Comparison of ENCODE assay signal across 13 cellular contexts in the genomic region with DNA sequence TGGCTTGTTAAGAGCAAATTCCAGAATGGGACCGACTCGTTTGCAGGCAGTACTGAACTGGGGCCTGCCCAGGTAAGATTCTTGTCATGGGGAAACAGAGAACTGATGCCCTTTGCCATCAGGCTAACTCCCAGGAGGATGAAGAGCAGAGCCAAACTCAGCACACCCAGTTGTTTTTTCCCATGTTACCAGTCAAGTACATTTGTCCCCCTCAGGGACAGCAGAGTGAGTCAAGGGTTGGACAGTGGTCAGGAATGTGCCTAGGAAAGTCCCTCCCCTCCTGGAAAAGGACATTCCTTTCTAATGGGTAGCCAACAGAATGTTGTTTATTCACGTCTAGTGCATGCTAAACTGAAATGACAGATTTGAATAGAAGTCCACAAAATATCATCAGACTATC. TPM values are rescaled to one million over a fixed set of nuclear protein-coding genes. Genes with fewer than 3 reads are reported as not detected.
A peak's percentile ranks its signal among the peaks of the same experiment; 100 is the strongest.
DNase-seq lines count a peak whose midpoint lies in the region; ATAC-seq and TF ChIP-seq lines count a peak whose summit lies in the region.
"Had no signal": no experiment of that assay in that cellular context is flagged by ENCODE, and none has a peak within 500 bp of the region (broad histone marks: within the 10 kb centered on the region; RNA-seq: fewer than 3 reads in every experiment).

No MANE protein-coding gene starts in this region.

- no peak overlapping the region for H2BK120ac ChIP-seq in mesenchymal stem cell (ENCODE audit: low read depth, low read length)

- H3K23ac ChIP-seq in mesenchymal stem cell (ENCODE audit: low read length in 2 of 2) = no peak overlapping the region

- POLR2A ChIA-PET in A673 (lab: Charles Lee; ENCODE audit: low non-redundant PET) = no interaction called here

- H3K4me2 ChIP-seq in mesenchymal stem cell (ENCODE audit: low read length, poor library complexity, severe bottlenecking) = no peak overlapping the region

- intact Hi-C loops in A673 (cut with micrococcal nuclease; ENCODE audit: unreplicated experiment) = loop anchor here (5.0 to 10.0 kb wide), 2 partner anchors 313 to 686 kb away; no protein-coding TSS in a partner anchor

- H2BK5ac ChIP-seq in mesenchymal stem cell (ENCODE audit: low read depth, low read length, poor library complexity, severe bottlenecking) = no peak overlapping the region

- no peak for ATAC-seq in GM18867 (IDR thresholded peaks at IDR 0.05; ENCODE audit: unreplicated experiment)
- no peak for ATAC-seq in GM18511 (IDR thresholded peaks at IDR 0.05; ENCODE audit: unreplicated experiment)
- ATAC-seq in GM19463 (IDR thresholded peaks at IDR 0.05; ENCODE audit: unreplicated experiment) = no peak

- peak; percentile 34 for DNase-seq in DMS53 (lab: John Stamatoyannopoulos, UW)
- no peak for DNase-seq in DMS53 treated with DMSO at 0.1 percent for 48 hours (lab: John Stamatoyannopoulos, UW; ENCODE audit: unreplicated experiment)
- DNase-seq in fibroblast of mammary gland (ENCODE audit: low read depth) = peak; percentile 68
- peak; percentile 72 for DNase-seq in mesenchymal stem cell
- DNase-seq in A673 (ENCODE audit: low spot score) = no peak
- DNase-seq: activated CD8-positive, alpha-beta memory T cell treated with anti-CD3 and anti-CD28 coated beads, Interleukin-2, amount 50 U/mL, for 4 hours; Kasumi-1; occipital lobe had no signal

- no peaks in the 10 kb centered on the region for H3K79me1 ChIP-seq in mesenchymal stem cell (replicated peaks; ENCODE audit: low read length, poor library complexity, severe bottlenecking)

- H2AFZ ChIP-seq in mesenchymal stem cell (ENCODE audit: low read depth, low read length) = no peak overlapping the region

- no peak overlapping the region for H3K9ac ChIP-seq in mesenchymal stem cell (ENCODE audit: low read length)

- H4K91ac ChIP-seq in mesenchymal stem cell (ENCODE audit: low read length) = no peak overlapping the region

- H3K4me1 ChIP-seq in mesenchymal stem cell (ENCODE audit: control insufficient read depth, insufficient read depth, low read depth, low read length) (peaks cover 2% of the 10 kb centered on the region), A673 (ENCODE audit: insufficient read depth, low read length, poor library complexity, severe bottlenecking) (no peaks in the 10 kb centered on the region)
- H3K4me1 ChIP-seq: HAP-1 had no signal

- H3K9me3 ChIP-seq in mesenchymal stem cell (ENCODE audit: control insufficient read depth, low read length) (no peaks in the 10 kb centered on the region), A673 (ENCODE audit: low read depth, low read length, poor library complexity, severe bottlenecking) (no peaks in the 10 kb centered on the region)
- H3K9me3 ChIP-seq: HAP-1 had no signal

- peak overlapping the region in 1 of 2 experiments; percentile 12 for H2BK12ac ChIP-seq in mesenchymal stem cell (ENCODE audit: low read length in 2 of 2)

- H3K36me3 ChIP-seq in mesenchymal stem cell (ENCODE audit: control insufficient read depth in 1 of 2, insufficient read depth in 2 of 2, low read depth in 1 of 2, low read length in 2 of 2) (no peaks in the 10 kb centered on the region), A673 (ENCODE audit: insufficient read depth, low read length, poor library complexity, severe bottlenecking) (no peaks in the 10 kb centered on the region)
- H3K36me3 ChIP-seq: HAP-1 had no signal

- no peak overlapping the region for H4K8ac ChIP-seq in mesenchymal stem cell (ENCODE audit: low read length)

- H3K27ac ChIP-seq in mesenchymal stem cell (ENCODE audit: low read length, poor library complexity, severe bottlenecking) (no peak overlapping the region), A673 (ENCODE audit: low read depth, low read length, poor library complexity, severe bottlenecking) (no peak overlapping the region)

- 48% methylated on average over 2 of the region's 3 CpGs for WGBS in mesenchymal stem cell

- TF ChIP-seq CTCF in fibroblast of mammary gland (conservative IDR thresholded peaks at IDR 0.05; ENCODE audit: control insufficient read depth, insufficient read depth, low read depth, low read length) = no peak
- TF ChIP-seq CTCF in A673 (conservative IDR thresholded peaks at IDR 0.05; ENCODE audit: low read depth, low read length) = no peak

- no peak overlapping the region for H2BK15ac ChIP-seq in mesenchymal stem cell (ENCODE audit: low read depth, poor library complexity, severe bottlenecking)

- no TSS peak for BruUV-seq in A673 (replicated peaks; lab: Mats Ljungman, UMichigan)

- no peak overlapping the region for H3K14ac ChIP-seq in mesenchymal stem cell (ENCODE audit: low read length in 2 of 2)

- no peak overlapping the region for H3K4me3 ChIP-seq in fibroblast of mammary gland (ENCODE audit: control insufficient read depth, low read depth, low read length)
- no peak overlapping the region for H3K4me3 ChIP-seq in mesenchymal stem cell (ENCODE audit: insufficient read depth in 1 of 2, low read depth in 1 of 2, low read length in 2 of 2)
- no peak overlapping the region for H3K4me3 ChIP-seq in A673 (ENCODE audit: low read depth, low read length, poor library complexity, severe bottlenecking)
- H3K4me3 ChIP-seq: HAP-1 had no signal

- H3K4ac ChIP-seq in mesenchymal stem cell (ENCODE audit: low read depth in 1 of 2, low read length in 2 of 2) = no peak overlapping the region

- CTCF ChIA-PET in A673 (lab: Charles Lee) = no interaction called here

- H3K18ac ChIP-seq in mesenchymal stem cell (ENCODE audit: low read depth in 1 of 2, low read length in 2 of 2) = no peak overlapping the region

- H2AK5ac ChIP-seq in mesenchymal stem cell (ENCODE audit: low read length, severe bottlenecking) = no peak overlapping the region

- H3K27me3 ChIP-seq in mesenchymal stem cell (ENCODE audit: control insufficient read depth in 1 of 2, insufficient read depth in 1 of 2, low read length in 2 of 2) (no peaks in the 10 kb centered on the region), A673 (replicated peaks; ENCODE audit: insufficient read depth, low read depth, low read length, poor library complexity) (no peaks in the 10 kb centered on the region)

RNA-seq across cellular contexts. Expression of a gene that starts 1.6 kb away (rescaled TPM):
- polyA plus RNA-seq in mesenchymal stem cell (2013, experiment 1 of 2) = 0.04 TPM
- 0.03 TPM for polyA plus RNA-seq in mesenchymal stem cell (2013, experiment 2 of 2)
- not detected in 2 replicates for total RNA-seq in A673 (2021)
- total RNA-seq: occipital lobe, OCI-LY7 had no signal

RNA-seq across cellular contexts. Expression of a gene that starts 27.8 kb away (rescaled TPM):
- polyA plus RNA-seq in mesenchymal stem cell (2013, experiment 1 of 2) = 0.26 TPM
- 0.19 TPM for polyA plus RNA-seq in mesenchymal stem cell (2013, experiment 2 of 2)
- not detected in 2 replicates for total RNA-seq in A673 (2021)
- total RNA-seq: occipital lobe, OCI-LY7 had no signal

RNA-seq across cellular contexts. Expression of a gene that starts 38.3 kb away (rescaled TPM):
- polyA plus RNA-seq in mesenchymal stem cell (2013, experiment 1 of 2) = 1.8 TPM
- polyA plus RNA-seq in mesenchymal stem cell (2013, experiment 2 of 2) = 1.4 TPM
- total RNA-seq in A673 (2021) = 1.9 and 2.2 TPM in 2 replicates

RNA-seq across cellular contexts. Expression of a gene that starts 38.5 kb away (rescaled TPM):
- polyA plus RNA-seq in mesenchymal stem cell (2013, experiment 1 of 2) = 58.2 TPM
- 50.6 TPM for polyA plus RNA-seq in mesenchymal stem cell (2013, experiment 2 of 2)
- 144 and 150 TPM in 2 replicates for total RNA-seq in A673 (2021)

RNA-seq across cellular contexts. Expression of a gene that starts 43.9 kb away (rescaled TPM):
- 4.0 TPM for polyA plus RNA-seq in mesenchymal stem cell (2013, experiment 1 of 2)
- polyA plus RNA-seq in mesenchymal stem cell (2013, experiment 2 of 2) = 4.8 TPM
- total RNA-seq in A673 (2021) = not detected in 2 replicates
- total RNA-seq: OCI-LY7 had no signal

Comparison
In these comparisons a context has a peak if more than half of its experiments do, and no peak if none do; other contexts are left out.
1. DNase-seq: peak in DMS53 (single experiment), fibroblast of mammary gland (single experiment) and mesenchymal stem cell (single experiment); none in DMS53 treated with DMSO at 0.1 percent for 48 hours (single experiment) and A673 (single experiment).